ENCODE assay signal across 18 cellular contexts in the genomic region with DNA sequence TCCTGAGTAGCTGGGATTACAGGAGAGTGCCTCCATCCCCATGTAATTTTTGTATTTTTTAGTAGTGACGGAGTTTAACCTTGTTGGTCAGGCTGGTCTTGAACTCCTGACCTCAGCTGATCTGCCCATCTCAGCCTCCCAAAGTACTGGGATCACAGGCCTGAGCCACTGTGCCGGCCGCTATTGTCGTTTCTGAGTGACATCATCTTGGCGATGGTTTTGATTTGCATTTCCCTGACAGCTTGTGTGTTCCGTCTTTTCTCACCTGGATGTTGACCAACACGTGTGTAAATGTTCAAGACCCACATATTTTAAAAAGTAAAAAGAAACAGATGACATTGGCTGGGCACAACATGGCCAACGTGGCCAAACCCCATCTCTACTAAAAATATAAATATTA. TPM values are rescaled to one million over a fixed set of nuclear protein-coding genes. Genes with fewer than 3 reads are reported as not detected.
DNase-seq lines count a peak whose midpoint lies in the region; ATAC-seq, FAIRE-seq and TF ChIP-seq lines count a peak whose summit lies in the region.
"Had no signal": no experiment of that assay in that cellular context is flagged by ENCODE, and none has a peak within 500 bp of the region (broad histone marks: within the 10 kb centered on the region; RNA-seq: fewer than 3 reads in every experiment).

No MANE protein-coding gene starts in this region.

- TF ChIP-seq CTCF in HepG2 (CRISPR knock-in tag; IDR thresholded peaks at IDR 0.05) (no peak), right lobe of liver (IDR thresholded peaks at IDR 0.05) (no peak), adrenal gland (IDR thresholded peaks at IDR 0.05) (no peak), osteocyte (IDR thresholded peaks at IDR 0.05) (no peak)

- in situ Hi-C loops in HepG2 (cut with HindIII; ENCODE audit: extremely low pct_ligation_motif_present, low pct_unique_long_range_greater_than_20kb) = loop anchor here (5.0 to 10.0 kb wide), 2 partner anchors 42 to 129 kb away; no protein-coding TSS in a partner anchor

- no peaks in the 10 kb centered on the region for H3K36me3 Mint-ChIP-seq in osteocyte (ENCODE audit: unreplicated experiment)

- no TSS peak for BruUV-seq in HepG2 (replicated peaks; lab: Mats Ljungman, UMichigan)

- POLR2A ChIA-PET in HepG2 (lab: Yijun Ruan, JAX) = interaction anchor here (1.4 kb wide), 1 partner anchor 44 kb away, joined by 5 read pairs; no protein-coding TSS in a partner anchor

- TF ChIP-seq POLR2A in HepG2 (IDR thresholded peaks at IDR 0.05; ENCODE audit: insufficient read depth in 1 of 2, low read depth in 2 of 2, low read length in 2 of 2) = no peak
- TF ChIP-seq POLR2A in right lobe of liver (IDR thresholded peaks at IDR 0.05) = no peak
- no peak for TF ChIP-seq POLR2A in adrenal gland (IDR thresholded peaks at IDR 0.05)

- H3K9me3 ChIP-seq in HepG2 (ENCODE audit: low read length) (no peaks in the 10 kb centered on the region), right lobe of liver (no peaks in the 10 kb centered on the region), adrenal gland (replicated peaks in 1 of 3) (no peaks in the 10 kb centered on the region)
- H3K9me3 ChIP-seq: mucosa of descending colon had no signal

- DNase-seq in HepG2 (ENCODE audit: low spot score) (no peak), right lobe of liver (no peak), adrenal gland (no peak), osteocyte (ENCODE audit: extremely low spot score, unreplicated experiment) (no peak), SHP77 (lab: John Stamatoyannopoulos, UW) (no peak), anterior cingulate cortex (lab: John Stamatoyannopoulos, UW) (no peak)
- DNase-seq: activated CD4-positive, CD25-positive, alpha-beta regulatory T cell; central memory CD4-positive, alpha-beta T cell; effector memory CD8-positive, alpha-beta T cell; kidney glomerular epithelial cell; NCI-H1417 treated with DMSO at 0.1 percent for 48 hours had no signal

- H3K9ac ChIP-seq in HepG2 (ENCODE audit: insufficient read depth, low read depth, low read length) = no peak overlapping the region
- H3K9ac ChIP-seq: parathyroid adenoma had no signal

- TF ChIP-seq RAD21 in HepG2 (CRISPR knock-in tag; IDR thresholded peaks at IDR 0.05) = no peak

- H3K4me2 ChIP-seq in HepG2 (ENCODE audit: low read depth, low read length) = no peak overlapping the region
- H3K4me2 ChIP-seq: hepatocyte had no signal

- H3K27ac ChIP-seq in HepG2 (ENCODE audit: extremely low read length, insufficient read depth, low read length) = no peak overlapping the region
- H3K27ac ChIP-seq in right lobe of liver = no peak overlapping the region
- H3K27ac ChIP-seq in adrenal gland = peak overlapping the region; percentile 88 to 100 (median 96)
- H3K27ac ChIP-seq: hepatocyte, parathyroid adenoma had no signal

- no peak for FAIRE-seq in HepG2 (lab: Jason Lieb, UNC)

- H2AFZ ChIP-seq in HepG2 (ENCODE audit: low read length) = no peak overlapping the region
- H2AFZ ChIP-seq: hepatocyte, parathyroid adenoma had no signal

- WGBS in HepG2 (ENCODE audit: low lambda C conversion rate) = 65% methylated on average over 8 of the region's 8 CpGs
- WGBS in right lobe of liver (ENCODE audit: insufficient coverage, low coverage, low lambda C conversion rate, missing lambda C conversion rate) = 69% methylated on average over 7 of the region's 8 CpGs
- 46 to 74% (median 72%) methylated on average over 8 of the region's 8 CpGs for WGBS in adrenal gland, 4 donors

- TF ChIP-seq EP300 in HepG2 (IDR thresholded peaks at IDR 0.05; ENCODE audit: low read depth in 2 of 2, low read length in 2 of 2) = no peak
- no peak for TF ChIP-seq EP300 in HepG2 (CRISPR knock-in tag; IDR thresholded peaks at IDR 0.05; ENCODE audit: borderline replicate concordance)

- no peaks in the 10 kb centered on the region for H3K79me2 ChIP-seq in HepG2 (ENCODE audit: insufficient read depth, low read length)
- H3K79me2 ChIP-seq: parathyroid adenoma had no signal

- intact Hi-C loops in HepG2 (cut with micrococcal nuclease; ENCODE audit: unreplicated experiment) = no loop called here
- intact Hi-C loops in right lobe of liver (cut with DNase I) = no loop called here
- intact Hi-C loops in adrenal gland (cut with DNase I) = no loop called here

- H3K4me3 ChIP-seq in HepG2 (replicated peaks in 1 of 3; ENCODE audit: insufficient read depth in 1 of 3, low read depth in 2 of 3, low read length in 3 of 3) (no peak overlapping the region), right lobe of liver (no peak overlapping the region), adrenal gland (no peak overlapping the region)
- H3K4me3 ChIP-seq: hepatocyte, mucosa of descending colon had no signal

- peaks cover 31% of the 10 kb centered on the region for H3K4me1 Mint-ChIP-seq in osteocyte (ENCODE audit: unreplicated experiment)

- no peaks in the 10 kb centered on the region; a peak in 1 of 5 replicates for H3K27me3 ChIP-seq in HepG2 (ENCODE audit: control insufficient read depth in 1 of 2, insufficient read depth in 2 of 2, low read length in 2 of 2)
- no peaks in the 10 kb centered on the region for H3K27me3 ChIP-seq in right lobe of liver
- no peaks in the 10 kb centered on the region for H3K27me3 ChIP-seq in adrenal gland
- H3K27me3 ChIP-seq: hepatocyte had no signal

- H3K9me3 Mint-ChIP-seq in osteocyte (ENCODE audit: unreplicated experiment) = no peaks in the 10 kb centered on the region
- H3K9me3 Mint-ChIP-seq: effector memory CD8-positive, alpha-beta T cell; T-helper 1 cell treated with Interleukin-12 subunit alpha and Interleukin-12 subunit beta and Interleukin-4 antibody, amounts not matched to agents 30 μg/mL and 1 μg/mL, for 36 hours had no signal

- H3K27ac Mint-ChIP-seq in osteocyte (ENCODE audit: unreplicated experiment) = no peak overlapping the region
- H3K27ac Mint-ChIP-seq: T-helper 1 cell treated with Interleukin-12 subunit alpha and Interleukin-12 subunit beta and Interleukin-4 antibody, amounts not matched to agents 30 μg/mL and 1 μg/mL, for 36 hours had no signal

- H3K4me1 ChIP-seq in HepG2 (ENCODE audit: insufficient read depth, low read length) = peaks cover 71% of the 10 kb centered on the region
- peaks cover 0 to 24% (median 9%) of the 10 kb centered on the region in 4 donors for H3K4me1 ChIP-seq in right lobe of liver
- H3K4me1 ChIP-seq in adrenal gland (replicated peaks in 1 of 2) = peaks cover 44 to 53% of the 10 kb centered on the region in 2 donors

- peak overlapping the region; percentile 8 for H3K4me3 Mint-ChIP-seq in osteocyte (ENCODE audit: unreplicated experiment)

- no peak for ATAC-seq in HepG2
- ATAC-seq in right lobe of liver = no peak
- ATAC-seq in GM19395 (IDR thresholded peaks at IDR 0.05; ENCODE audit: unreplicated experiment) = no peak
- no peak for ATAC-seq in GM19397 (IDR thresholded peaks at IDR 0.05; ENCODE audit: unreplicated experiment)
- ATAC-seq: effector memory CD8-positive, alpha-beta T cell; HCT116; mucosa of descending colon had no signal

- no peaks in the 10 kb centered on the region for H3K27me3 Mint-ChIP-seq in osteocyte (ENCODE audit: unreplicated experiment)
- H3K27me3 Mint-ChIP-seq: effector memory CD8-positive, alpha-beta T cell had no signal

- H4K20me1 ChIP-seq in HepG2 (ENCODE audit: insufficient read depth, low read length) = no peaks in the 10 kb centered on the region

- CTCF ChIA-PET in HepG2 (lab: Yijun Ruan, JAX; ENCODE audit: low intra/inter-chr PET ratio, low total read pairs) = no interaction called here

- H3K36me3 ChIP-seq in HepG2 (replicated peaks in 1 of 2; ENCODE audit: control insufficient read depth in 1 of 2, insufficient read depth in 2 of 2, low read length in 2 of 2) = no peaks in the 10 kb centered on the region
- no peaks in the 10 kb centered on the region for H3K36me3 ChIP-seq in right lobe of liver
- H3K36me3 ChIP-seq in adrenal gland (replicated peaks in 1 of 2) = no peaks in the 10 kb centered on the region

RNA-seq across cellular contexts. Expression of a gene that starts 12.8 kb away (rescaled TPM):
- total RNA-seq in HepG2 (2016; rRNA removed; fragmentation: Illumina TruSeq; extraction: Trizol) (35.5 and 44.9 TPM in 2 replicates), right lobe of liver (100 to 1,000 TPM in 4 of 6 experiments, 10 to 100 TPM in 2; 80.5 to 218 (median 117) TPM), adrenal gland (100 to 1,000 TPM; 106 to 440 (median 171) TPM), osteocyte (81.3 and 83.3 TPM in 2 replicates)
- total RNA-seq in HepG2 (2016; cell fraction: cytosol; rRNA removed; fragmentation: Illumina TruSeq; extraction: Trizol; ENCODE audit: low read depth) = 52.3 and 57.0 TPM in 2 replicates
- 30.7 and 45.2 TPM in 2 replicates for total RNA-seq in HepG2 (2016; cell fraction: insoluble cytoplasmic fraction; rRNA removed; fragmentation: Illumina TruSeq; extraction: Trizol)
- total RNA-seq in HepG2 (2016; cell fraction: membrane; rRNA removed; fragmentation: Illumina TruSeq; extraction: Trizol) = 90.7 and 98.8 TPM in 2 replicates
- total RNA-seq in HepG2 (2016; cell fraction: nucleus; rRNA removed; fragmentation: Illumina TruSeq; extraction: Trizol) = 29.7 and 31.4 TPM in 2 replicates
- polyA plus RNA-seq in HepG2 (2011; rRNA removed) (112 and 129 TPM in 2 replicates), adrenal gland (100 to 1,000 TPM in 2 of 3 donors, 10 to 100 TPM in 1; 30.4 to 238 (median 140) TPM)
- 75.6 and 125 TPM in 2 replicates for polyA plus RNA-seq in HepG2 (2011; cell fraction: cytosol; rRNA removed)
- polyA plus RNA-seq in HepG2 (2011; cell fraction: nucleus; rRNA removed) = 253 and 307 TPM in 2 replicates
- polyA plus RNA-seq in HepG2 (2012) = 68.1 and 73.6 TPM in 2 replicates
- polyA plus RNA-seq in HepG2 (2016; cell fraction: cytosol; fragmentation: Illumina TruSeq; extraction: Trizol; ENCODE audit: low read depth) = 65.6 and 66.5 TPM in 2 replicates
- polyA plus RNA-seq in HepG2 (2016; cell fraction: insoluble cytoplasmic fraction; fragmentation: Illumina TruSeq; extraction: Trizol; ENCODE audit: low read depth) = 34.0 and 45.2 TPM in 2 replicates
- polyA plus RNA-seq in HepG2 (2016; cell fraction: membrane; fragmentation: Illumina TruSeq; extraction: Trizol; ENCODE audit: low read depth) = 77.4 and 85.7 TPM in 2 replicates
- 73.2 and 74.3 TPM in 2 replicates for polyA plus RNA-seq in HepG2 (2016; cell fraction: nucleus; fragmentation: Illumina TruSeq; extraction: Trizol; ENCODE audit: insufficient read depth, low read depth)
- polyA minus RNA-seq in HepG2 (2011; rRNA and poly(A)+ RNA removed; ENCODE audit: low replicate concordance) = 79.7 and 204 TPM in 2 replicates
- polyA minus RNA-seq in HepG2 (2011; cell fraction: cytosol; rRNA and poly(A)+ RNA removed) = 99.9 and 101 TPM in 2 replicates
- polyA minus RNA-seq in HepG2 (2011; cell fraction: nucleus; rRNA and poly(A)+ RNA removed) = 40.2 and 51.7 TPM in 2 replicates

RNA-seq across cellular contexts. Expression of a gene that starts 32.3 kb away (rescaled TPM):
- total RNA-seq in HepG2 (2016; rRNA removed; fragmentation: Illumina TruSeq; extraction: Trizol) (3.5 and 4.3 TPM in 2 replicates), right lobe of liver (10 to 100 TPM in 4 of 6 experiments, 1 to 10 TPM in 2; 8.3 to 13.8 (median 10.8) TPM), adrenal gland (10 to 100 TPM; 25.5 to 54.0 (median 45.2) TPM), osteocyte (50.6 and 54.2 TPM in 2 replicates)
- total RNA-seq in HepG2 (2016; cell fraction: cytosol; rRNA removed; fragmentation: Illumina TruSeq; extraction: Trizol; ENCODE audit: low read depth) = 2.2 and 2.7 TPM in 2 replicates
- 3.5 and 4.0 TPM in 2 replicates for total RNA-seq in HepG2 (2016; cell fraction: insoluble cytoplasmic fraction; rRNA removed; fragmentation: Illumina TruSeq; extraction: Trizol)
- total RNA-seq in HepG2 (2016; cell fraction: membrane; rRNA removed; fragmentation: Illumina TruSeq; extraction: Trizol) = 2.7 and 3.2 TPM in 2 replicates
- total RNA-seq in HepG2 (2016; cell fraction: nucleus; rRNA removed; fragmentation: Illumina TruSeq; extraction: Trizol) = 2.4 and 2.5 TPM in 2 replicates
- polyA plus RNA-seq in HepG2 (2011; rRNA removed) (17.8 and 20.3 TPM in 2 replicates), adrenal gland (10 to 100 TPM; 13.6 to 22.4 (median 16.0) TPM)
- 13.9 and 16.9 TPM in 2 replicates for polyA plus RNA-seq in HepG2 (2011; cell fraction: cytosol; rRNA removed)
- polyA plus RNA-seq in HepG2 (2011; cell fraction: nucleus; rRNA removed) = 10.8 and 12.6 TPM in 2 replicates
- polyA plus RNA-seq in HepG2 (2012) = 6.2 and 6.8 TPM in 2 replicates
- 0.97 and 1.0 TPM in 2 replicates for polyA plus RNA-seq in HepG2 (2016; cell fraction: cytosol; fragmentation: Illumina TruSeq; extraction: Trizol; ENCODE audit: low read depth)
- polyA plus RNA-seq in HepG2 (2016; cell fraction: insoluble cytoplasmic fraction; fragmentation: Illumina TruSeq; extraction: Trizol; ENCODE audit: low read depth) = 6.2 and 7.9 TPM in 2 replicates
- polyA plus RNA-seq in HepG2 (2016; cell fraction: membrane; fragmentation: Illumina TruSeq; extraction: Trizol; ENCODE audit: low read depth) = 2.8 TPM in 2 replicates
- polyA plus RNA-seq in HepG2 (2016; cell fraction: nucleus; fragmentation: Illumina TruSeq; extraction: Trizol; ENCODE audit: insufficient read depth, low read depth) = 6.6 and 6.8 TPM in 2 replicates
- polyA minus RNA-seq in HepG2 (2011; rRNA and poly(A)+ RNA removed; ENCODE audit: low replicate concordance) = 23.6 and 71.5 TPM in 2 replicates
- polyA minus RNA-seq in HepG2 (2011; cell fraction: cytosol; rRNA and poly(A)+ RNA removed) = 19.3 and 25.0 TPM in 2 replicates
- polyA minus RNA-seq in HepG2 (2011; cell fraction: nucleus; rRNA and poly(A)+ RNA removed) = 5.3 and 6.0 TPM in 2 replicates

RNA-seq across cellular contexts. Expression of a gene that starts 32.9 kb away (rescaled TPM):
- total RNA-seq in HepG2 (2016; rRNA removed; fragmentation: Illumina TruSeq; extraction: Trizol) = 0.24 and 0.77 TPM in 2 replicates
- 0.79 and 0.91 TPM in 2 replicates for total RNA-seq in HepG2 (2016; cell fraction: cytosol; rRNA removed; fragmentation: Illumina TruSeq; extraction: Trizol; ENCODE audit: low read depth)
- total RNA-seq in HepG2 (2016; cell fraction: insoluble cytoplasmic fraction; rRNA removed; fragmentation: Illumina TruSeq; extraction: Trizol) = 0.34 and 1.5 TPM in 2 replicates
- 0.83 and 1.5 TPM in 2 replicates for total RNA-seq in HepG2 (2016; cell fraction: membrane; rRNA removed; fragmentation: Illumina TruSeq; extraction: Trizol)
- total RNA-seq in HepG2 (2016; cell fraction: nucleus; rRNA removed; fragmentation: Illumina TruSeq; extraction: Trizol) = 1.1 and 2.5 TPM in 2 replicates
- polyA plus RNA-seq in HepG2 (2011; rRNA removed) = 3.9 and 4.1 TPM in 2 replicates
- 0.55 and 0.75 TPM in 2 replicates for polyA plus RNA-seq in HepG2 (2011; cell fraction: cytosol; rRNA removed)
- polyA plus RNA-seq in HepG2 (2011; cell fraction: nucleus; rRNA removed) = 66.6 and 91.0 TPM in 2 replicates
- polyA plus RNA-seq in HepG2 (2012) = 1.7 and 4.4 TPM in 2 replicates
- polyA plus RNA-seq in HepG2 (2016; cell fraction: cytosol; fragmentation: Illumina TruSeq; extraction: Trizol; ENCODE audit: low read depth) = 0.57 and 1.2 TPM in 2 replicates
- 0.45 and 0.53 TPM in 2 replicates for polyA plus RNA-seq in HepG2 (2016; cell fraction: insoluble cytoplasmic fraction; fragmentation: Illumina TruSeq; extraction: Trizol; ENCODE audit: low read depth)
- 0.94 TPM in 2 replicates for polyA plus RNA-seq in HepG2 (2016; cell fraction: membrane; fragmentation: Illumina TruSeq; extraction: Trizol; ENCODE audit: low read depth)
- 4.3 and 6.3 TPM in 2 replicates for polyA plus RNA-seq in HepG2 (2016; cell fraction: nucleus; fragmentation: Illumina TruSeq; extraction: Trizol; ENCODE audit: insufficient read depth, low read depth)
- polyA minus RNA-seq in HepG2 (2011; rRNA and poly(A)+ RNA removed; ENCODE audit: low replicate concordance) = 0.54 and 2.7 TPM in 2 replicates
- polyA minus RNA-seq in HepG2 (2011; cell fraction: cytosol; rRNA and poly(A)+ RNA removed) = not detected in 2 replicates
- polyA minus RNA-seq in HepG2 (2011; cell fraction: nucleus; rRNA and poly(A)+ RNA removed) = 1.9 and 4.2 TPM in 2 replicates
- 1 to 10 TPM in 5 of 6 experiments, not detected in 1; 1.2 to 6.9 (median 4.2) TPM for total RNA-seq in right lobe of liver
- 1 to 10 TPM in 6 of 8 donors, under 1 TPM in 2; 0.69 to 8.7 (median 2.1) TPM for total RNA-seq in adrenal gland
- 10 to 100 TPM in 2 of 3 donors, 1 to 10 TPM in 1; 2.6 to 24.6 (median 17.4) TPM for polyA plus RNA-seq in adrenal gland
- total RNA-seq in osteocyte = 3.8 and 4.8 TPM in 2 replicates

RNA-seq across cellular contexts. Expression of a gene that starts 48.3 kb away (rescaled TPM):
- total RNA-seq in HepG2 (2016; rRNA removed; fragmentation: Illumina TruSeq; extraction: Trizol) = 28.1 and 30.9 TPM in 2 replicates
- 33.3 and 38.0 TPM in 2 replicates for total RNA-seq in HepG2 (2016; cell fraction: cytosol; rRNA removed; fragmentation: Illumina TruSeq; extraction: Trizol; ENCODE audit: low read depth)
- 26.7 and 27.1 TPM in 2 replicates for total RNA-seq in HepG2 (2016; cell fraction: insoluble cytoplasmic fraction; rRNA removed; fragmentation: Illumina TruSeq; extraction: Trizol)
- total RNA-seq in HepG2 (2016; cell fraction: membrane; rRNA removed; fragmentation: Illumina TruSeq; extraction: Trizol) = 73.7 and 74.9 TPM in 2 replicates
- 18.7 and 18.8 TPM in 2 replicates for total RNA-seq in HepG2 (2016; cell fraction: nucleus; rRNA removed; fragmentation: Illumina TruSeq; extraction: Trizol)
- polyA plus RNA-seq in HepG2 (2011; rRNA removed) = 45.3 and 45.6 TPM in 2 replicates
- 23.9 and 43.2 TPM in 2 replicates for polyA plus RNA-seq in HepG2 (2011; cell fraction: cytosol; rRNA removed)
- 43.1 and 48.6 TPM in 2 replicates for polyA plus RNA-seq in HepG2 (2011; cell fraction: nucleus; rRNA removed)
- polyA plus RNA-seq in HepG2 (2012) = 46.5 and 49.0 TPM in 2 replicates
- polyA plus RNA-seq in HepG2 (2016; cell fraction: cytosol; fragmentation: Illumina TruSeq; extraction: Trizol; ENCODE audit: low read depth) = 74.0 and 79.4 TPM in 2 replicates
- 39.4 and 51.6 TPM in 2 replicates for polyA plus RNA-seq in HepG2 (2016; cell fraction: insoluble cytoplasmic fraction; fragmentation: Illumina TruSeq; extraction: Trizol; ENCODE audit: low read depth)
- 106 and 123 TPM in 2 replicates for polyA plus RNA-seq in HepG2 (2016; cell fraction: membrane; fragmentation: Illumina TruSeq; extraction: Trizol; ENCODE audit: low read depth)
- polyA plus RNA-seq in HepG2 (2016; cell fraction: nucleus; fragmentation: Illumina TruSeq; extraction: Trizol; ENCODE audit: insufficient read depth, low read depth) = 43.6 and 45.5 TPM in 2 replicates
- polyA minus RNA-seq in HepG2 (2011; rRNA and poly(A)+ RNA removed; ENCODE audit: low replicate concordance) = 32.8 and 55.6 TPM in 2 replicates
- 39.1 and 43.2 TPM in 2 replicates for polyA minus RNA-seq in HepG2 (2011; cell fraction: cytosol; rRNA and poly(A)+ RNA removed)
- 10.3 and 12.1 TPM in 2 replicates for polyA minus RNA-seq in HepG2 (2011; cell fraction: nucleus; rRNA and poly(A)+ RNA removed)
- 10 to 100 TPM; 22.2 to 42.6 (median 29.2) TPM for total RNA-seq in right lobe of liver
- total RNA-seq in adrenal gland = 100 to 1,000 TPM in 1 of 8 donors, 10 to 100 TPM in 7; 55.0 to 122 (median 82.4) TPM
- polyA plus RNA-seq in adrenal gland = 10 to 100 TPM; 11.8 to 87.5 (median 57.7) TPM
- total RNA-seq in osteocyte = 86.0 and 95.9 TPM in 2 replicates

Comparison
In these comparisons a context has a peak if more than half of its experiments do, and no peak if none do; other contexts are left out.
1. H3K27ac ChIP-seq: peak in adrenal gland (5 of 5); none in HepG2 (single experiment) and right lobe of liver (0 of 3).